27 cellular contexts compared by ENCODE assay signal in genomic region chr12:105267711-105268110, GRCh38. TPM values are rescaled to one million over a fixed set of nuclear protein-coding genes. Genes with fewer than 3 reads are reported as not detected.
DNase-seq lines count a peak whose midpoint lies in the region; ATAC-seq and TF ChIP-seq lines count a peak whose summit lies in the region.
"Had no signal": no experiment of that assay in that cellular context is flagged by ENCODE, and none has a peak within 500 bp of the region (broad histone marks: within the 10 kb centered on the region; RNA-seq: fewer than 3 reads in every experiment).

No MANE protein-coding gene starts in this region.

- H3K4me1 ChIP-seq in IMR-90 (ENCODE audit: control insufficient read depth, insufficient read depth, low read length): peaks cover 10% of the 10 kb centered on the region
- H3K4me1 ChIP-seq in esophagus muscularis mucosa: no peaks in the 10 kb centered on the region
- H3K4me1 ChIP-seq in mesodermal cell (ENCODE audit: control insufficient read depth, insufficient read depth, low read length, poor library complexity, severe bottlenecking): peaks cover 11% of the 10 kb centered on the region

- no TSS peak for BruUV-seq in IMR-90 (replicated peaks; lab: Mats Ljungman, UMichigan)

- no peaks in the 10 kb centered on the region for H3K27me3 ChIP-seq in BJ (ENCODE audit: control insufficient read depth, insufficient read depth, low read length)
- H3K27me3 ChIP-seq in IMR-90 (ENCODE audit: control insufficient read depth, insufficient read depth, low read length): no peaks in the 10 kb centered on the region
- no peaks in the 10 kb centered on the region for H3K27me3 ChIP-seq in esophagus muscularis mucosa

- no peak overlapping the region; the same call in 1 of the 2 replicates for H2AK5ac ChIP-seq in IMR-90 (ENCODE audit: low read depth, low read length)

- no peak overlapping the region; the same call in 1 of the 2 replicates for H3K18ac ChIP-seq in IMR-90 (ENCODE audit: low read depth, low read length)

- H4K20me1 ChIP-seq in IMR-90 (ENCODE audit: insufficient read depth, low read length): no peaks in the 10 kb centered on the region

- no peak overlapping the region for H3K27ac ChIP-seq in IMR-90 (ENCODE audit: insufficient read depth, low read length)
- H3K27ac ChIP-seq in esophagus muscularis mucosa (replicated peaks in 1 of 4): no peak overlapping the region
- H3K27ac ChIP-seq in mesodermal cell (ENCODE audit: low read depth, low read length, severe bottlenecking): peak overlapping the region; percentile 17
- H3K27ac ChIP-seq: HL-60 had no signal

- H2BK120ac ChIP-seq in IMR-90 (ENCODE audit: low read depth, low read length): peak overlapping the region; percentile 67

- H3K9me3 ChIP-seq in IMR-90 (ENCODE audit: control insufficient read depth, insufficient read depth, low read length) (no peaks in the 10 kb centered on the region), esophagus muscularis mucosa (no peaks in the 10 kb centered on the region), mesodermal cell (ENCODE audit: control insufficient read depth, low read length) (no peaks in the 10 kb centered on the region)

- 0 out of 2 replicates have a peak, but pooled peaks cover 2% of the 10 kb centered on the region for H3K9me1 ChIP-seq in IMR-90 (ENCODE audit: insufficient read depth, low read length)

- H4K91ac ChIP-seq in IMR-90 (ENCODE audit: insufficient read depth, low read depth, low read length): no peak overlapping the region

- peak; percentile 65 for ATAC-seq in IMR-90 (ENCODE audit: low read depth)
- ATAC-seq in HG03521 (IDR thresholded peaks at IDR 0.05; ENCODE audit: unreplicated experiment): no peak
- ATAC-seq in HG02571 (IDR thresholded peaks at IDR 0.05; ENCODE audit: unreplicated experiment): no peak
- ATAC-seq in GM21529 (IDR thresholded peaks at IDR 0.05; ENCODE audit: unreplicated experiment): no peak
- ATAC-seq: GM23338, PC-3, Right ventricle myocardium inferior, T-cell had no signal

- H3K9ac ChIP-seq in IMR-90 (ENCODE audit: low read depth, low read length): no peak overlapping the region; the same call in 1 of the 2 replicates

- H3K4me2 ChIP-seq in IMR-90 (ENCODE audit: low read depth, low read length): peak overlapping the region; percentile 16; the same call in 1 of the 2 replicates
- H3K4me2 ChIP-seq: GM23338 had no signal

- H2AFZ ChIP-seq in IMR-90 (replicated peaks; ENCODE audit: low read length, poor library complexity): peak overlapping the region; percentile 72
- H2AFZ ChIP-seq: GM23338 had no signal

- no peak overlapping the region for H2BK15ac ChIP-seq in IMR-90 (ENCODE audit: low read depth, low read length)

- TF ChIP-seq POLR2A in IMR-90 (IDR thresholded peaks at IDR 0.05; ENCODE audit: low read depth, low read length): no peak
- no peak for TF ChIP-seq POLR2A in esophagus muscularis mucosa (IDR thresholded peaks at IDR 0.05; ENCODE audit: low read depth)

- DNase-seq in BJ (ENCODE audit: low read depth): peak; percentile 21
- peak; percentile 40 for DNase-seq in IMR-90
- peak; percentile 14 for DNase-seq in esophagus muscularis mucosa (ENCODE audit: extremely low spot score)
- DNase-seq in NCI-H1436 treated with DMSO at 0.1 percent for 48 hours (lab: John Stamatoyannopoulos, UW): no peak
- DNase-seq: AML-193; C1 segment of cervical spinal cord; CD4-positive, alpha-beta memory T cell; COR-L47; DMS53; GF-D8; H9; NCI-H1092 treated with DMSO at 0.1 percent for 48 hours; NCI-H1436; NCI-H1930; NCI-H2107; NCI-H524; NCI-H748 treated with DMSO at 0.1 percent for 48 hours; NK-92 treated with Interleukin-12 subunit alpha and Interleukin-12 subunit beta, amount 100 ng/mL, for 24 hours; PC-3; T-cell had no signal

- TF ChIP-seq CTCF in BJ (IDR thresholded peaks at IDR 0.05; ENCODE audit: insufficient read depth, low read depth, low read length): no peak
- no peak for TF ChIP-seq CTCF in IMR-90 (conservative IDR thresholded peaks at IDR 0.05; ENCODE audit: low read depth, low read length)
- TF ChIP-seq CTCF in esophagus muscularis mucosa (IDR thresholded peaks at IDR 0.05): no peak

- H3K23ac ChIP-seq in IMR-90 (ENCODE audit: low read depth, low read length): peak overlapping the region; percentile 1; the same call in 1 of the 2 replicates

- peak overlapping the region in 1 of 2 experiments; percentile 10; a peak in 2 of 4 replicates for H4K8ac ChIP-seq in IMR-90 (ENCODE audit: low read depth in 2 of 2, low read length in 2 of 2)

- H2BK20ac ChIP-seq in IMR-90 (ENCODE audit: low read depth, low read length): peak overlapping the region; percentile 83

- H2BK5ac ChIP-seq in IMR-90 (ENCODE audit: low read depth, low read length, poor library complexity, severe bottlenecking): no peak overlapping the region

- dilution Hi-C loops in IMR-90 (cut with HindIII; ENCODE audit: low sequenced_read_pairs, unreplicated experiment): no loop called here

- H3K36me3 ChIP-seq in BJ (ENCODE audit: control insufficient read depth, insufficient read depth, low read length) (no peaks in the 10 kb centered on the region), IMR-90 (ENCODE audit: control insufficient read depth, insufficient read depth, low read length) (no peaks in the 10 kb centered on the region), esophagus muscularis mucosa (no peaks in the 10 kb centered on the region), mesodermal cell (ENCODE audit: control insufficient read depth, insufficient read depth, low read length) (no peaks in the 10 kb centered on the region)

- no peak overlapping the region for H3K4ac ChIP-seq in IMR-90 (ENCODE audit: low read depth, low read length)

- H3K14ac ChIP-seq in IMR-90 (replicated peaks; ENCODE audit: low read depth, low read length): 0 out of 2 replicates have a peak overlapping the region, but pooled peaks have one; percentile 5

- peak overlapping the region; percentile 12; the same call in 1 of the 2 replicates for H4K5ac ChIP-seq in IMR-90 (ENCODE audit: low read depth, low read length)

- H3K56ac ChIP-seq in IMR-90 (ENCODE audit: extremely low read depth, insufficient read depth, low read length): no peak overlapping the region

- H3K4me3 ChIP-seq in BJ (ENCODE audit: low read depth, low read length) (no peak overlapping the region), IMR-90 (ENCODE audit: insufficient read depth, low read depth, low read length) (no peak overlapping the region), esophagus muscularis mucosa (no peak overlapping the region), mesodermal cell (ENCODE audit: extremely low read depth, insufficient read depth, low read length, poor library complexity, severe bottlenecking) (no peak overlapping the region)
- H3K4me3 ChIP-seq: GM23338 had no signal

- H3K79me1 ChIP-seq in IMR-90 (ENCODE audit: low read depth in 1 of 2, low read length in 2 of 2): no peaks in the 10 kb centered on the region

- no peak overlapping the region for H2AK9ac ChIP-seq in IMR-90 (replicated peaks; ENCODE audit: low read depth, low read length, poor library complexity)

- WGBS in IMR-90 (ENCODE audit: extremely low coverage in 2 of 2, insufficient read length in 1 of 2), 2 experiments: no CpG with 5 or more reads among the region's 4 CpGs
- 95% methylated on average over 4 of the region's 4 CpGs for WGBS in esophagus muscularis mucosa
- 94 to 95% methylated on average over 2 to 3 of the region's 4 CpGs for WGBS in mesodermal cell (ENCODE audit: insufficient coverage in 2 of 2), 2 experiments

- CTCF ChIA-PET in BJ (lab: Yijun Ruan, JAX) (interaction anchor here (0.9 to 1.0 kb wide), 2 partner anchors 11 to 115 kb away, joined by 3 to 4 read pairs; no protein-coding TSS in a partner anchor), IMR-90 (lab: Yijun Ruan, JAX) (no interaction called here)

- intact Hi-C loops in IMR-90 (cut with micrococcal nuclease): no loop called here
- intact Hi-C loops in esophagus muscularis mucosa (cut with DNase I): no loop called here

- TF ChIP-seq RAD21 in IMR-90 (IDR thresholded peaks at IDR 0.05; ENCODE audit: low read length): no peak

- in situ Hi-C loops in IMR-90 (cut with MboI; ENCODE audit: low sequenced_read_pairs): no loop called here

- no peak for TF ChIP-seq EP300 in esophagus muscularis mucosa (IDR thresholded peaks at IDR 0.05)

- POLR2A ChIA-PET in BJ (lab: Charles Lee) (no interaction called here), IMR-90 (lab: Charles Lee; ENCODE audit: unreplicated experiment) (no interaction called here)

TF ChIP-seq in IMR-90, 13 proteins besides CTCF, POLR2A, EP300 and RAD21:
- no peak for TF ChIP-seq BHLHE40 (IDR thresholded peaks at IDR 0.05; ENCODE audit: low read depth, low read length)
- no peak for TF ChIP-seq MAZ (IDR thresholded peaks at IDR 0.05; ENCODE audit: borderline replicate concordance, low read depth, low read length)

RNA-seq across cellular contexts. Expression of gene APPL2, which starts 31.7 kb away (rescaled TPM):
- 58.4 and 59.4 TPM in 2 replicates for polyA plus RNA-seq in BJ (2011; rRNA removed)
- polyA minus RNA-seq in BJ (2011; rRNA and poly(A)+ RNA removed): 49.2 and 55.9 TPM in 2 replicates
- 42.3 and 53.3 TPM in 2 replicates for total RNA-seq in IMR-90 (2012; rRNA removed)
- polyA plus RNA-seq in IMR-90 (2012; rRNA removed): 50.3 and 65.8 TPM in 2 replicates
- polyA plus RNA-seq in IMR-90 (2012; cell fraction: cytosol; rRNA removed): 18.1 and 37.3 TPM in 2 replicates
- 26.2 and 113 TPM in 2 replicates for polyA plus RNA-seq in IMR-90 (2012; cell fraction: nucleus; rRNA removed; ENCODE audit: low replicate concordance)
- 10 to 100 TPM; 16.6 to 30.0 (median 23.3) TPM for total RNA-seq in esophagus muscularis mucosa
- 37.3 TPM for polyA plus RNA-seq in mesodermal cell (2013, experiment 1 of 2)
- polyA plus RNA-seq in mesodermal cell (2013, experiment 2 of 2): 33.5 TPM
